ENCODE assay signal across 1 cellular context in the genomic region with DNA sequence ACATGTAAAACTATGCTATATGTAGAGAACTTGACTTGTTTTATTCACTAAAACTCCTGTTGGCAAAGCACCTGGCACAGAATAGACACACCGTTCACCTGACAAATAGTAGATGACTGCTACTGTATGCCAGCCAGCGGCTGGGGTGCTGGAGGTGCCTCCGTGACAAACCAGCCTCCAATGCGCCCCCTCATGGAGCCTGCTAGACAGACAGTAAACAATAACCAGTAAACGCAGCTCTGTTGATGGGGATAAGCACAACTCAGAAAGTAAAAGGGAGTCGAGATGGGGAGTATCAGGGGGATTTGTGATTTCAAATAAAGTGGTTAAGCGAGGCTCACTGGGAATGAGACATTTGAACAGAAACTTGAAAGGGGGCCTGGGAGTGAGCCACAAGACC.
TF ChIP-seq lines count a peak whose summit lies in the region.

No MANE protein-coding gene starts in this region.

TF ChIP-seq in H1, 55 proteins besides CTCF, POLR2A, EP300 and RAD21 (continued from another document):
- no peak for TF ChIP-seq CBX5 (IDR thresholded peaks at IDR 0.05; ENCODE audit: low read depth, low read length)
- TF ChIP-seq BACH1 (IDR thresholded peaks at IDR 0.05; ENCODE audit: low read length): no peak
- no peak for TF ChIP-seq YY1 (IDR thresholded peaks at IDR 0.05; ENCODE audit: low read depth, low read length)
